Comparison of ENCODE assay signal across 1 cellular context in the genomic region with DNA sequence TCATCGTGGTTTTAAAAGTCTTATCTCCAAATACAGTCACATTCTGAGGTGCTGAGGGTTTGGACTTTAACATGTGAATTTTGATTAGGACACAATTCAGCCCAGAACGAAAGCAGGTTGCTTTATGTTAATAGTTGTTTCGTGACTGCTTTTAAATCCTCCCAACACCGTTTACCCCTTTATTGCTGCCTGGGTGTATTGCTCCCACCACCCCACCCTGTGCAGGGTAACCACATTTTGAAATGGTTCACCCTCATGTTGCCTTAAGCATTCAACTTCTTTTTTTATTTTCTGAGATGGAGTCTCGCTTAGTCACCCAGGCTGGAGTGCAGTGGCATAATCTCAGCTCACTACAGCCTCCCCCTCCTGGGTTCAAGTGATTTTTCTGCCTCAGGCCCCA.
A peak's percentile ranks its signal among the peaks of the same experiment; 100 is the strongest.
TF ChIP-seq lines count a peak whose summit lies in the region.

No MANE protein-coding gene starts in this region.

TF ChIP-seq in HepG2, 621 proteins besides CTCF, POLR2A, EP300 and RAD21:
- TF ChIP-seq RNF2 (conservative IDR thresholded peaks at IDR 0.05; ENCODE audit: low read depth) (0 out of 2 replicates have a peak, but pooled peaks have one; percentile 50), RFX3 (CRISPR knock-in tag; IDR thresholded peaks at IDR 0.05) (no peak)
TF ChIP-seq in HepG2: peak in this region for 1.
